In genomic region chr1:22453181-22453580, GRCh38 we compare ENCODE assay signal across 1 cellular context.
TF ChIP-seq lines count a peak whose summit lies in the region.

No MANE protein-coding gene starts in this region.

TF ChIP-seq in SK-N-SH treated with all-trans-retinoic acid at 6 μM for 48 hours, 23 proteins besides CTCF, POLR2A, EP300 and RAD21 (continued from another document):
- TF ChIP-seq TSHZ2 (CRISPR knock-in tag; IDR thresholded peaks at IDR 0.05): no peak
- TF ChIP-seq, protein P1, sequence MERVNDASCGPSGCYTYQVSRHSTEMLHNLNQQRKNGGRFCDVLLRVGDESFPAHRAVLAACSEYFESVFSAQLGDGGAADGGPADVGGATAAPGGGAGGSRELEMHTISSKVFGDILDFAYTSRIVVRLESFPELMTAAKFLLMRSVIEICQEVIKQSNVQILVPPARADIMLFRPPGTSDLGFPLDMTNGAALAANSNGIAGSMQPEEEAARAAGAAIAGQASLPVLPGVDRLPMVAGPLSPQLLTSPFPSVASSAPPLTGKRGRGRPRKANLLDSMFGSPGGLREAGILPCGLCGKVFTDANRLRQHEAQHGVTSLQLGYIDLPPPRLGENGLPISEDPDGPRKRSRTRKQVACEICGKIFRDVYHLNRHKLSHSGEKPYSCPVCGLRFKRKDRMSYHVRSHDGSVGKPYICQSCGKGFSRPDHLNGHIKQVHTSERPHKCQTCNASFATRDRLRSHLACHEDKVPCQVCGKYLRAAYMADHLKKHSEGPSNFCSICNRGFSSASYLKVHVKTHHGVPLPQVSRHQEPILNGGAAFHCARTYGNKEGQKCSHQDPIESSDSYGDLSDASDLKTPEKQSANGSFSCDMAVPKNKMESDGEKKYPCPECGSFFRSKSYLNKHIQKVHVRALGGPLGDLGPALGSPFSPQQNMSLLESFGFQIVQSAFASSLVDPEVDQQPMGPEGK (CRISPR knock-in tag; IDR thresholded peaks at IDR 0.05; ENCODE audit: borderline replicate concordance): no peak
- TF ChIP-seq, protein P2, sequence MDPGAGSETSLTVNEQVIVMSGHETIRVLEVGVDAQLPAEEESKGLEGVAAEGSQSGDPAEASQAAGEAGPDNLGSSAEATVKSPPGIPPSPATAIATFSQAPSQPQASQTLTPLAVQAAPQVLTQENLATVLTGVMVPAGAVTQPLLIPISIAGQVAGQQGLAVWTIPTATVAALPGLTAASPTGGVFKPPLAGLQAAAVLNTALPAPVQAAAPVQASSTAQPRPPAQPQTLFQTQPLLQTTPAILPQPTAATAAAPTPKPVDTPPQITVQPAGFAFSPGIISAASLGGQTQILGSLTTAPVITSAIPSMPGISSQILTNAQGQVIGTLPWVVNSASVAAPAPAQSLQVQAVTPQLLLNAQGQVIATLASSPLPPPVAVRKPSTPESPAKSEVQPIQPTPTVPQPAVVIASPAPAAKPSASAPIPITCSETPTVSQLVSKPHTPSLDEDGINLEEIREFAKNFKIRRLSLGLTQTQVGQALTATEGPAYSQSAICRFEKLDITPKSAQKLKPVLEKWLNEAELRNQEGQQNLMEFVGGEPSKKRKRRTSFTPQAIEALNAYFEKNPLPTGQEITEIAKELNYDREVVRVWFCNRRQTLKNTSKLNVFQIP (CRISPR knock-in tag; IDR thresholded peaks at IDR 0.05; ENCODE audit: borderline replicate concordance, low read depth): no peak
